In genomic region chr16:77998350-77999023, GRCh38 we compare ENCODE assay signal across 32 cellular contexts. TPM values are rescaled to one million over a fixed set of nuclear protein-coding genes. Genes with fewer than 3 reads are reported as not detected.
"Had no signal": no experiment of that assay in that cellular context is flagged by ENCODE, and none has a peak within 500 bp of the region (broad histone marks: within the 10 kb centered on the region; RNA-seq: fewer than 3 reads in every experiment).

No MANE protein-coding gene starts in this region.

- H3K27ac Mint-ChIP-seq: naive thymus-derived CD8-positive, alpha-beta T cell; nephron; stimulated activated effector memory CD8-positive, alpha-beta T cell treated with anti-CD3 and anti-CD28 coated beads, Interleukin-12 subunit alpha, Interleukin-12 subunit beta, amount 100 ng/mL, for 72 hours; stimulated activated naive CD8-positive, alpha-beta T cell treated with anti-CD3 and anti-CD28 coated beads, Interleukin-15, Interleukin-2, amounts not matched to agents 100 ng/mL and 50 ng/mL, for 24 hours; type B pancreatic cell had no signal

- H3K4me3 Mint-ChIP-seq: naive thymus-derived CD8-positive, alpha-beta T cell; nephron; neural crest cell; stimulated activated effector memory CD8-positive, alpha-beta T cell treated with anti-CD3 and anti-CD28 coated beads, Interleukin-12 subunit alpha, Interleukin-12 subunit beta, amount 100 ng/mL, for 72 hours; stimulated activated naive CD8-positive, alpha-beta T cell treated with anti-CD3 and anti-CD28 coated beads, Interleukin-15, Interleukin-2, amounts not matched to agents 100 ng/mL and 50 ng/mL, for 24 hours; type B pancreatic cell had no signal

- H3K27me3 ChIP-seq: pancreas, sigmoid colon, suprapubic skin, tibial artery, uterus had no signal

- H3K4me1 ChIP-seq: pancreas, prostate gland, suprapubic skin, uterus had no signal

- DNase-seq: hypothalamus; islet precursor cell; left ventricle myocardium inferior; midbrain; naive thymus-derived CD8-positive, alpha-beta T cell; nucleus accumbens; pancreas; posterior cingulate gyrus; retina; right cardiac atrium; sigmoid colon; small intestine; spleen; stimulated activated CD4-positive, alpha-beta T cell treated with anti-CD3 and anti-CD28 coated beads, Interleukin-4, amount 100 ng/mL, for 24 hours; stimulated activated naive CD4-positive, alpha-beta T cell; tibial artery; uterus had no signal

- H3K4me1 Mint-ChIP-seq: nephron; stimulated activated effector memory CD8-positive, alpha-beta T cell treated with anti-CD3 and anti-CD28 coated beads, Interleukin-12 subunit alpha, Interleukin-12 subunit beta, amount 100 ng/mL, for 72 hours had no signal

- H3K9me3 ChIP-seq: pancreas, prostate gland, suprapubic skin, uterus had no signal

- FAIRE-seq: pancreas, small intestine had no signal

- ATAC-seq: naive thymus-derived CD8-positive, alpha-beta T cell; pancreas; right cardiac atrium; stimulated activated effector memory CD8-positive, alpha-beta T cell treated with anti-CD3 and anti-CD28 coated beads, Interleukin-12 subunit alpha, Interleukin-12 subunit beta, amount 100 ng/mL, for 72 hours had no signal

- H3K4me3 ChIP-seq: left ventricle myocardium inferior, lung, pancreas, prostate gland, sigmoid colon, spleen, suprapubic skin, thoracic aorta, tibial artery, uterus had no signal

- H3K36me3 ChIP-seq: left ventricle myocardium inferior, pancreas, prostate gland, sigmoid colon, spleen, suprapubic skin, thoracic aorta, tibial artery, uterus had no signal

- H3K27me3 Mint-ChIP-seq: type B pancreatic cell had no signal

- H3K27ac ChIP-seq: left ventricle myocardium inferior, pancreas, prostate gland, sigmoid colon, spleen, suprapubic skin, thoracic aorta, tibial artery, uterus had no signal

- H3K36me3 Mint-ChIP-seq: stimulated activated effector memory CD8-positive, alpha-beta T cell treated with anti-CD3 and anti-CD28 coated beads, Interleukin-12 subunit alpha, Interleukin-12 subunit beta, amount 100 ng/mL, for 72 hours; type B pancreatic cell had no signal

RNA-seq across cellular contexts. Expression of gene CLEC3A, which starts 23.9 kb away (rescaled TPM):
- total RNA-seq: kidney epithelial cell; left ventricle myocardium inferior; lower leg skin; lung; mesenteric fat pad; naive thymus-derived CD8-positive, alpha-beta T cell; neural crest cell; osteoblast; pancreas; right cardiac atrium; sigmoid colon; spleen; subcutaneous adipose tissue; suprapubic skin; thoracic aorta; ureter; uterus had no signal
- polyA plus RNA-seq: lung; naive thymus-derived CD8-positive, alpha-beta T cell; pancreas; sigmoid colon; spleen had no signal
